ENCODE assay signal across 11 cellular contexts in genomic region chr11:70233511-70233919, GRCh38. TPM values are rescaled to one million over a fixed set of nuclear protein-coding genes. Genes with fewer than 3 reads are reported as not detected.
DNase-seq lines count a peak whose midpoint lies in the region; ATAC-seq and TF ChIP-seq lines count a peak whose summit lies in the region.
"Had no signal": no experiment of that assay in that cellular context is flagged by ENCODE, and none has a peak within 500 bp of the region (broad histone marks: within the 10 kb centered on the region; RNA-seq: fewer than 3 reads in every experiment).

No MANE protein-coding gene starts in this region.

- ATAC-seq in GM21528 (IDR thresholded peaks at IDR 0.05; ENCODE audit: low FRiP score, unreplicated experiment) = no peak
- ATAC-seq in HG03520 (IDR thresholded peaks at IDR 0.05; ENCODE audit: unreplicated experiment) = no peak

- H3K27me3 Mint-ChIP-seq in neural progenitor cell (ENCODE audit: insufficient read depth, low read depth) = peaks cover 8% of the 10 kb centered on the region

- DNase-seq in ELR (ENCODE audit: low read depth) (peak; percentile 96), Karpas-422 (peak; percentile 21), brain microvascular endothelial cell (peak; percentile 89), neural progenitor cell (ENCODE audit: low spot score) (no peak), NCI-H69 (lab: John Stamatoyannopoulos, UW) (no peak), GM20000 (ENCODE audit: low spot score) (no peak)
- DNase-seq: NCI-H345, nephron progenitor cell, WERI-Rb-1 had no signal

- no peaks in the 10 kb centered on the region for H4K20me1 ChIP-seq in Karpas-422 (ENCODE audit: insufficient read depth, low read depth, low read length)
- H4K20me1 ChIP-seq in neural progenitor cell (ENCODE audit: low read depth) = no peaks in the 10 kb centered on the region

- no peaks in the 10 kb centered on the region for H3K9me2 ChIP-seq in Karpas-422 (replicated peaks; ENCODE audit: insufficient read depth, low read length)

- H3K9me3 Mint-ChIP-seq in neural progenitor cell = no peaks in the 10 kb centered on the region
- H3K9me3 Mint-ChIP-seq: nephron progenitor cell had no signal

- H3K4me3 Mint-ChIP-seq in neural progenitor cell = no peak overlapping the region
- H3K4me3 Mint-ChIP-seq: nephron progenitor cell had no signal

- H3K36me3 ChIP-seq in Karpas-422 (ENCODE audit: insufficient read depth, low read length) (no peaks in the 10 kb centered on the region), brain microvascular endothelial cell (replicated peaks) (no peaks in the 10 kb centered on the region), neural progenitor cell (no peaks in the 10 kb centered on the region)
- H3K36me3 ChIP-seq: WERI-Rb-1 had no signal

- H3K9me3 ChIP-seq in Karpas-422 (ENCODE audit: low read length) (no peaks in the 10 kb centered on the region), neural progenitor cell (ENCODE audit: low read depth) (no peaks in the 10 kb centered on the region)

- no peaks in the 10 kb centered on the region for H3K79me2 ChIP-seq in Karpas-422 (ENCODE audit: low read length)
- H3K79me2 ChIP-seq in neural progenitor cell (ENCODE audit: low read depth) = no peaks in the 10 kb centered on the region

- peak overlapping the region; percentile 53 for H3K27ac Mint-ChIP-seq in neural progenitor cell
- H3K27ac Mint-ChIP-seq: nephron progenitor cell had no signal

- in situ Hi-C loops in brain microvascular endothelial cell (cut with HindIII; ENCODE audit: low pct_ligation_motif_present, low sequenced_read_pairs) = no loop called here

- TF ChIP-seq CTCF in brain microvascular endothelial cell (IDR thresholded peaks at IDR 0.05; ENCODE audit: low read depth, low read length, missing control alignments) (no peak), neural progenitor cell (IDR thresholded peaks at IDR 0.05) (no peak), GM20000 (IDR thresholded peaks at IDR 0.05; ENCODE audit: extremely low read depth, missing control alignments) (no peak)

- H3K27ac ChIP-seq in Karpas-422 (ENCODE audit: low read length) (no peak overlapping the region), brain microvascular endothelial cell (peak overlapping the region; percentile 57), neural progenitor cell (no peak overlapping the region)
- H3K27ac ChIP-seq: WERI-Rb-1 had no signal

- no peak overlapping the region for H3K4me2 ChIP-seq in Karpas-422 (ENCODE audit: low read depth, low read length, poor library complexity, severe bottlenecking)
- H3K4me2 ChIP-seq in neural progenitor cell = no peak overlapping the region

- no peaks in the 10 kb centered on the region for H3K36me3 Mint-ChIP-seq in neural progenitor cell

- no peak overlapping the region for H3K4me3 ChIP-seq in Karpas-422 (ENCODE audit: low read length)
- H3K4me3 ChIP-seq in brain microvascular endothelial cell (ENCODE audit: low read depth, low read length) = no peak overlapping the region
- H3K4me3 ChIP-seq in neural progenitor cell = no peak overlapping the region

- no peak overlapping the region for H3K9ac ChIP-seq in Karpas-422 (ENCODE audit: low read length)
- H3K9ac ChIP-seq in neural progenitor cell = no peak overlapping the region

- H3K4me1 ChIP-seq in Karpas-422 (ENCODE audit: low read length) (no peaks in the 10 kb centered on the region), neural progenitor cell (no peaks in the 10 kb centered on the region)

- peaks cover 9% of the 10 kb centered on the region for H3K4me1 Mint-ChIP-seq in neural progenitor cell

- H3K27me3 ChIP-seq in Karpas-422 (ENCODE audit: low read length) = no peaks in the 10 kb centered on the region
- H3K27me3 ChIP-seq in brain microvascular endothelial cell (replicated peaks) = no peaks in the 10 kb centered on the region
- no peaks in the 10 kb centered on the region for H3K27me3 ChIP-seq in neural progenitor cell

- no peaks in the 10 kb centered on the region for H3F3A ChIP-seq in neural progenitor cell (ENCODE audit: low read depth)

- no peak overlapping the region for H2AFZ ChIP-seq in Karpas-422 (ENCODE audit: low read length)
- no peak overlapping the region for H2AFZ ChIP-seq in neural progenitor cell (replicated peaks)

RNA-seq across cellular contexts. Expression of gene FADD, which starts 30.4 kb away (rescaled TPM):
- 19.8 and 39.5 TPM in 2 replicates for total RNA-seq in Karpas-422 (2014; rRNA removed; shearing (Covaris generic); ENCODE audit: low replicate concordance)
- 18.9 and 33.6 TPM in 2 replicates for total RNA-seq in neural progenitor cell (ENCODE audit: low replicate concordance)

RNA-seq across cellular contexts. Expression of gene PPFIA1, which starts 37.0 kb away (rescaled TPM):
- total RNA-seq in Karpas-422 (2014; rRNA removed; shearing (Covaris generic); ENCODE audit: low replicate concordance) = 24.6 and 50.1 TPM in 2 replicates
- 42.6 and 44.5 TPM in 2 replicates for total RNA-seq in neural progenitor cell (ENCODE audit: low replicate concordance)

Comparison
In these comparisons a context has a peak if more than half of its experiments do, and no peak if none do; other contexts are left out.
1. DNase-seq: peak in ELR (single experiment), Karpas-422 (single experiment) and brain microvascular endothelial cell (single experiment); none in neural progenitor cell (single experiment), NCI-H69 (single experiment) and GM20000 (single experiment).